Comparison of ENCODE assay signal across 29 cellular contexts in genomic region chrX:27078371-27078770, GRCh38.
"Had no signal": no experiment of that assay in that cellular context is flagged by ENCODE, and none has a peak within 500 bp of the region (broad histone marks: within the 10 kb centered on the region; RNA-seq: fewer than 3 reads in every experiment).

No MANE protein-coding gene starts in this region.

- H3K4me3 ChIP-seq: adrenal gland, ascending aorta, coronary artery, dorsolateral prefrontal cortex, gastrocnemius medialis, heart left ventricle had no signal

- H3K36me3 ChIP-seq: adrenal gland, ascending aorta, brain microvascular endothelial cell, gastrocnemius medialis, heart left ventricle, WERI-Rb-1 had no signal

- DNase-seq: activated B cell treated with CpG ODN at 0.5 μM for 24 hours; activated CD4-positive, alpha-beta T cell treated with anti-CD3 and anti-CD28 coated beads for 48 hours; activated CD4-positive, alpha-beta T cell treated with anti-CD3 and anti-CD28 coated beads, Interleukin-2, amount 50 U/mL, for 1 hour; activated CD4-positive, alpha-beta T cell treated with anti-CD3 and anti-CD28 coated beads, Interleukin-2, amount 50 U/mL, for 48 hours; activated CD8-positive, alpha-beta memory T cell treated with anti-CD3 and anti-CD28 coated beads for 24 hours; activated CD8-positive, alpha-beta T cell treated with anti-CD3 and anti-CD28 coated beads for 36 hours; activated effector memory CD4-positive, alpha-beta T cell treated with anti-CD3 and anti-CD28 coated beads, Interleukin-2, amount 50 U/mL, for 16 hours; activated naive CD4-positive, alpha-beta T cell treated with anti-CD3 and anti-CD28 coated beads for 36 hours; activated naive CD8-positive, alpha-beta T cell treated with anti-CD3 and anti-CD28 coated beads for 36 hours; activated naive CD8-positive, alpha-beta T cell treated with anti-CD3 and anti-CD28 coated beads, Interleukin-2, amount 50 U/mL, for 24 hours; activated T-cell treated with anti-CD3 and anti-CD28 coated beads, Interleukin-2, amount 50 U/mL, for 1 hour; activated T-cell treated with anti-CD3 and anti-CD28 coated beads, Interleukin-2, amount 50 U/mL, for 48 hours; adrenal gland; brain microvascular endothelial cell; dorsolateral prefrontal cortex; effector memory CD4-positive, alpha-beta T cell; endodermal cell; foreskin keratinocyte; gastrocnemius medialis; glutamatergic neuron; heart left ventricle; T-helper 1 cell; T-helper 17 cell; T1000; WERI-Rb-1 had no signal

- H3K27ac ChIP-seq: adrenal gland, ascending aorta, brain microvascular endothelial cell, coronary artery, dorsolateral prefrontal cortex, foreskin keratinocyte, gastrocnemius medialis, heart left ventricle, WERI-Rb-1 had no signal

- ATAC-seq: activated CD4-positive, CD25-positive, alpha-beta regulatory T cell treated with anti-CD3 and anti-CD28 coated beads, Interleukin-2, amount 50 U/mL, for 24 hours; activated CD8-positive, alpha-beta T cell treated with anti-CD3 and anti-CD28 coated beads for 36 hours; activated naive CD8-positive, alpha-beta T cell treated with anti-CD3 and anti-CD28 coated beads, Interleukin-2, amount 50 U/mL, for 24 hours; esophagus mucosa; foreskin keratinocyte; gastrocnemius medialis; heart left ventricle; T-helper 17 cell had no signal

- H3K27me3 ChIP-seq: ascending aorta, brain microvascular endothelial cell, foreskin keratinocyte, gastrocnemius medialis, heart left ventricle had no signal

- H3K9me3 ChIP-seq: adrenal gland, ascending aorta, gastrocnemius medialis had no signal

- H3K4me1 ChIP-seq: adrenal gland, ascending aorta, foreskin keratinocyte, gastrocnemius medialis, heart left ventricle had no signal
